ENCODE assay signal across 8 cellular contexts in genomic region chr4:84126911-84127310, GRCh38.
A peak's percentile ranks its signal among the peaks of the same experiment; 100 is the strongest.
DNase-seq lines count a peak whose midpoint lies in the region; TF ChIP-seq lines count a peak whose summit lies in the region.
"Not testable (repeated sequence)": the region's sequence is repeated elsewhere in the genome, so short reads cannot be mapped to it uniquely, and the experiment has no call there.

No MANE protein-coding gene starts in this region.

- DNase-seq in ELF-1 (ENCODE audit: low read depth, low spot score) (peak; percentile 63), NCI-H526 (lab: John Stamatoyannopoulos, UW) (peak; percentile 0 to 43), SK-N-DZ (ENCODE audit: low spot score) (peak; percentile 1), endodermal cell (peak; percentile 77), nephron progenitor cell (peak; percentile 54), ureter (ENCODE audit: low spot score) (peak; percentile 44)

- H3K9me3 ChIP-seq in endodermal cell (ENCODE audit: control insufficient read depth, low read length); iPS-18c (ENCODE audit: control insufficient read depth, insufficient read depth, low read length): not testable (repeated sequence)

- H4K20me1 ChIP-seq in KMS-11 (ENCODE audit: insufficient read depth) = not testable (repeated sequence)

- H3K27me3 ChIP-seq in KMS-11 (ENCODE audit: insufficient read depth, low read depth); endodermal cell (ENCODE audit: control insufficient read depth, insufficient read depth, low read length, poor library complexity, severe bottlenecking): not testable (repeated sequence)

- H3K9ac ChIP-seq in KMS-11 = peak overlapping the region; percentile 35; the same call in 1 of the 2 replicates
- H3K9ac ChIP-seq in endodermal cell (ENCODE audit: extremely low read depth, low read length, poor library complexity, severe bottlenecking) = not testable (repeated sequence)

- not testable (repeated sequence) for H3K36me3 Mint-ChIP-seq in endodermal cell (ENCODE audit: low read depth); nephron progenitor cell (ENCODE audit: low read depth)

- H3K4me1 Mint-ChIP-seq in endodermal cell, nephron progenitor cell: not testable (repeated sequence)

- 84% methylated on average over 12 to 18 of the region's 20 CpGs for WGBS in endodermal cell (ENCODE audit: insufficient coverage in 1 of 2, insufficient read length in 1 of 2), 2 experiments

- H3K4me3 Mint-ChIP-seq in endodermal cell = peak overlapping the region; percentile 67
- H3K4me3 Mint-ChIP-seq in nephron progenitor cell = peak overlapping the region; percentile 64

- H3K4me1 ChIP-seq in KMS-11 (ENCODE audit: low read depth, poor library complexity, severe bottlenecking) = peaks cover 15% of the 10 kb centered on the region
- H3K4me1 ChIP-seq in endodermal cell (ENCODE audit: control insufficient read depth, insufficient read depth, low read length) = not testable (repeated sequence)

- H3K36me3 ChIP-seq in KMS-11 (ENCODE audit: insufficient read depth); endodermal cell (ENCODE audit: control insufficient read depth, insufficient read depth, low read length): not testable (repeated sequence)

- peak overlapping the region; percentile 90 for H3K27ac Mint-ChIP-seq in endodermal cell
- not testable (repeated sequence) for H3K27ac Mint-ChIP-seq in nephron progenitor cell

- H3K4me3 ChIP-seq in KMS-11 (IDR thresholded peaks at IDR 0.05; ENCODE audit: insufficient read depth, low read depth, low read length); endodermal cell (ENCODE audit: low read length): not testable (repeated sequence)
- H3K4me3 ChIP-seq in iPS-18c (ENCODE audit: insufficient read depth, low read depth, low read length) = peak overlapping the region; percentile 34; the same call in 1 of the 2 replicates

- not testable (repeated sequence) for H3K79me2 ChIP-seq in KMS-11 (ENCODE audit: insufficient read depth, low read depth)

- not testable (repeated sequence) for H3K4me2 ChIP-seq in KMS-11

- not testable (repeated sequence) for H3K27me3 Mint-ChIP-seq in endodermal cell (ENCODE audit: insufficient read depth); nephron progenitor cell (ENCODE audit: low read depth, poor library complexity)

- not testable (repeated sequence) for TF ChIP-seq CTCF in KMS-11 (conservative IDR thresholded peaks at IDR 0.05; ENCODE audit: low read depth, low read length); endodermal cell (conservative IDR thresholded peaks at IDR 0.05); nephron progenitor cell (IDR thresholded peaks at IDR 0.05)

- H2AFZ ChIP-seq in KMS-11 (ENCODE audit: low read depth) = peak overlapping the region; percentile 47; the same call in 1 of the 2 replicates

- H3K9me3 Mint-ChIP-seq in endodermal cell = not testable (repeated sequence)
- peaks cover 19% of the 10 kb centered on the region for H3K9me3 Mint-ChIP-seq in nephron progenitor cell

- peak overlapping the region; percentile 51 for H3K27ac ChIP-seq in KMS-11
- H3K27ac ChIP-seq in endodermal cell (ENCODE audit: low read depth, low read length) = not testable (repeated sequence)

Comparison
In these comparisons a context has a peak if more than half of its experiments do, and no peak if none do; other contexts are left out.
1. DNase-seq: peak in every context shown above with its lines; median percentile 77 in endodermal cell; 63 in ELF-1; 54 in nephron progenitor cell; 44 in ureter; 22 in NCI-H526; 1 in SK-N-DZ.